24 cellular contexts compared by ENCODE assay signal in genomic region chr5:14851999-14852526, GRCh38.
"Had no signal": no experiment of that assay in that cellular context is flagged by ENCODE, and none has a peak within 500 bp of the region (broad histone marks: within the 10 kb centered on the region; RNA-seq: fewer than 3 reads in every experiment).

No MANE protein-coding gene starts in this region.

- H3K27ac Mint-ChIP-seq: activated T-helper 2 cell treated with anti-CD3 and anti-CD28 coated beads, Interferon-gamma antibody, Interleukin-2, Interleukin-4, amounts not matched to agents 10 μg/mL and 5 μg/mL and 100 μg/mL, durations not matched to agents 14 hours and 24 hours and 36 hours; endodermal cell; memory B cell; nephron progenitor cell; T-helper 1 cell treated with Interleukin-12 subunit alpha and Interleukin-12 subunit beta and Interleukin-4 antibody, amounts not matched to agents 30 μg/mL and 1 μg/mL, for 36 hours; WTC11 had no signal

- DNase-seq: activated naive CD4-positive, alpha-beta T cell treated with Interleukin-2 at 50 U/mL for 16 hours; activated T-cell treated with anti-CD3 and anti-CD28 coated beads, Interleukin-2, amount 50 U/mL, for 1 hour; amygdala; cortex of kidney; endodermal cell; esophagus squamous epithelium; heart left ventricle; left ventricle myocardium superior; mucosa of descending colon; nephron progenitor cell; occipital lobe; posterior cingulate gyrus; sigmoid colon; stimulated activated CD4-positive, alpha-beta T cell treated with anti-CD3 and anti-CD28 coated beads, Interleukin-4, amount 100 ng/mL, for 24 hours; stimulated activated naive CD4-positive, alpha-beta T cell treated with Interleukin-2 at 50 U/mL for 16 hours; T1000; thyroid gland; upper lobe of right lung had no signal

- H3K4me3 Mint-ChIP-seq: memory B cell; nephron progenitor cell; T-helper 1 cell treated with Interleukin-12 subunit alpha and Interleukin-12 subunit beta and Interleukin-4 antibody, amounts not matched to agents 30 μg/mL and 1 μg/mL, for 36 hours; WTC11 had no signal

- ATAC-seq: heart left ventricle, left ventricle myocardium superior, mucosa of descending colon, upper lobe of right lung, WTC11 had no signal

- FAIRE-seq: bronchial epithelial cell, islet of Langerhans had no signal

- H3K27me3 Mint-ChIP-seq: memory B cell had no signal

- H3K36me3 ChIP-seq: sigmoid colon, thyroid gland, upper lobe of right lung had no signal

- H3K4me3 ChIP-seq: esophagus squamous epithelium, heart left ventricle, mucosa of descending colon, sigmoid colon, thyroid gland, upper lobe of right lung had no signal

- H3K4me1 ChIP-seq: sigmoid colon, thyroid gland, upper lobe of right lung had no signal

- H3K27me3 ChIP-seq: esophagus squamous epithelium, heart left ventricle, sigmoid colon, thyroid gland, upper lobe of right lung had no signal

- H3K36me3 Mint-ChIP-seq: WTC11 had no signal

- H3K9me3 ChIP-seq: esophagus squamous epithelium, heart left ventricle, mucosa of descending colon, sigmoid colon, thyroid gland, upper lobe of right lung had no signal

- H3K27ac ChIP-seq: esophagus squamous epithelium, heart left ventricle, sigmoid colon, thyroid gland, upper lobe of right lung had no signal

- H3K9me3 Mint-ChIP-seq: activated T-helper 2 cell treated with anti-CD3 and anti-CD28 coated beads, Interferon-gamma antibody, Interleukin-2, Interleukin-4, amounts not matched to agents 10 μg/mL and 5 μg/mL and 100 μg/mL, durations not matched to agents 14 hours and 24 hours and 36 hours; endodermal cell; memory B cell; nephron progenitor cell; T-helper 1 cell treated with Interleukin-12 subunit alpha and Interleukin-12 subunit beta and Interleukin-4 antibody, amounts not matched to agents 30 μg/mL and 1 μg/mL, for 36 hours; WTC11 had no signal
